ENCODE assay signal across 1 cellular context in genomic region chr5:82327961-82328360, GRCh38.
TF ChIP-seq lines count a peak whose summit lies in the region.

No MANE protein-coding gene starts in this region.

TF ChIP-seq in IMR-90, 13 proteins besides CTCF, POLR2A, EP300 and RAD21:
- TF ChIP-seq MAFK (IDR thresholded peaks at IDR 0.05; ENCODE audit: low read depth, low read length) (no peak), NFE2L2 (IDR thresholded peaks at IDR 0.05; ENCODE audit: low read depth, low read length) (no peak), RFX5 (IDR thresholded peaks at IDR 0.05; ENCODE audit: low read depth, low read length) (no peak), CEBPB (IDR thresholded peaks at IDR 0.05; ENCODE audit: low read depth, low read length) (no peak), FOS (IDR thresholded peaks at IDR 0.05; ENCODE audit: low read depth, low read length) (no peak), CHD1 (IDR thresholded peaks at IDR 0.05; ENCODE audit: low read depth, low read length) (no peak), USF2 (IDR thresholded peaks at IDR 0.05; ENCODE audit: low read depth, low read length) (no peak), SMC3 (IDR thresholded peaks at IDR 0.05; ENCODE audit: low read depth, low read length) (no peak), MXI1 (IDR thresholded peaks at IDR 0.05; ENCODE audit: borderline replicate concordance, low read depth, low read length) (no peak)
TF ChIP-seq in IMR-90: peak in this region for 0.
